18 cellular contexts compared by ENCODE assay signal in genomic region chr3:122273498-122273897, GRCh38. TPM values are rescaled to one million over a fixed set of nuclear protein-coding genes. Genes with fewer than 3 reads are reported as not detected.
"Had no signal": no experiment of that assay in that cellular context is flagged by ENCODE, and none has a peak within 500 bp of the region (broad histone marks: within the 10 kb centered on the region; RNA-seq: fewer than 3 reads in every experiment).

No MANE protein-coding gene starts in this region.

- H3K36me3 Mint-ChIP-seq: brain, neural progenitor cell had no signal

- H3K36me3 ChIP-seq: neural progenitor cell, tibial nerve, vagina, WERI-Rb-1 had no signal

- H3K4me2 ChIP-seq: neural progenitor cell had no signal

- H3K9me3 Mint-ChIP-seq: activated T-cell treated with anti-CD3 and anti-CD28 coated beads, Interleukin-2, amount 50 U/mL, for 4 hours; brain; central memory CD8-positive, alpha-beta T cell; neural progenitor cell had no signal

- H3K9me3 ChIP-seq: tibial nerve, vagina had no signal

- H3K4me3 ChIP-seq: neural progenitor cell, tibial nerve, vagina had no signal

- H3K9ac ChIP-seq: neural progenitor cell had no signal

- H2AFZ ChIP-seq: neural progenitor cell had no signal

- H3K4me1 Mint-ChIP-seq: brain, neural progenitor cell had no signal

- H3K27ac Mint-ChIP-seq: brain, neural progenitor cell had no signal

- H3K27ac ChIP-seq: neural progenitor cell, tibial nerve, vagina, WERI-Rb-1 had no signal

- H3K4me3 Mint-ChIP-seq: activated T-cell treated with anti-CD3 and anti-CD28 coated beads, Interleukin-2, amount 50 U/mL, for 4 hours; brain; central memory CD8-positive, alpha-beta T cell; neural progenitor cell had no signal

- H3K27me3 ChIP-seq: neural progenitor cell, tibial nerve, vagina had no signal

- H3K4me1 ChIP-seq: neural progenitor cell, tibial nerve, vagina had no signal

- DNase-seq: activated CD4-positive, alpha-beta T cell treated with anti-CD3 and anti-CD28 coated beads for 48 hours; activated gamma-delta T cell treated with Interleukin-2 at 50 U/mL for 16 hours; activated T-cell treated with anti-CD3 and anti-CD28 coated beads, Interleukin-2, amount 50 U/mL, for 4 hours; amniotic stem cell; erythroblast; hypothalamus; kidney glomerular epithelial cell; retina; stimulated activated CD4-positive, alpha-beta T cell treated with anti-CD3 and anti-CD28 coated beads, Interleukin-4, amount 100 ng/mL, for 4 hours; SW 1271; T1000; WERI-Rb-1 had no signal

RNA-seq across cellular contexts. Expression of gene CSTA, which starts 51.5 kb away (rescaled TPM):
- total RNA-seq: activated T-cell treated with anti-CD3 and anti-CD28 coated beads, Interleukin-2, amount 50 U/mL, for 4 hours; glomerular endothelial cell had no signal
